Comparison of ENCODE assay signal across 19 cellular contexts in the genomic region with DNA sequence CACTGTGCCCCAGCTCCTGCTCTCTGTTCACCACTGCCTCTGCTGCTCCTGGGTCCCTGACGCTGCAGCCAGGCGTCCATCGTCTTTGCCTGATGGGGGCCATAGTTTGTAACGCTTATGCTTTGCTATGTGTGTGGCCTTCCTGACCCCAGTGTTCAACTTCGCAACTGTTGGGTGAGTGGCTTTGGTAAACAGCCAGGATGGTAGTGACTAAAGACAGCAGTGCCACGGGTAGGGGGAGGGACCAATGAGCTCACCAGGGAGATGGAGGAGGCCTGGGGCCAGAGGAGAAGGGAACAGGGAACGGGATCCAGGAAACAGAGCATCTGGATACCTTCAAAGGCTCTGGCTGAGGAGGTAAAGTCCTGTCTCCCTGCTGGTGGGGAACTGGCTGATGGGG.
"Had no signal": no experiment of that assay in that cellular context is flagged by ENCODE, and none has a peak within 500 bp of the region (broad histone marks: within the 10 kb centered on the region; RNA-seq: fewer than 3 reads in every experiment).

No MANE protein-coding gene starts in this region.

- DNase-seq: activated CD4-positive, alpha-beta memory T cell treated with anti-CD3 and anti-CD28 coated beads for 36 hours; activated CD4-positive, alpha-beta T cell treated with anti-CD3 and anti-CD28 coated beads for 48 hours; activated effector memory CD4-positive, alpha-beta T cell treated with Interleukin-2 at 50 U/mL for 16 hours; activated naive CD4-positive, alpha-beta T cell treated with anti-CD3 and anti-CD28 coated beads, Interleukin-2, amount 10 ng/mL, durations not matched to agents 7 days and 5 days; activated naive CD8-positive, alpha-beta T cell treated with anti-CD3 and anti-CD28 coated beads, Interleukin-2, amount 50 U/mL, for 24 hours; activated T-cell treated with anti-CD3 and anti-CD28 coated beads, Interleukin-2, amount 50 U/mL, for 72 hours; effector CD4-positive, alpha-beta T cell; erythroblast; foreskin keratinocyte; immature natural killer cell; left ventricle myocardium inferior; midbrain; right cardiac atrium; stimulated activated CD4-positive, alpha-beta T cell treated with anti-CD3 and anti-CD28 coated beads, Interleukin-12 subunit alpha, Interleukin-12 subunit beta, amount 100 ng/mL, for 4 hours; stimulated activated naive CD8-positive, alpha-beta T cell treated with anti-CD3 and anti-CD28 coated beads, Interleukin-15, amount 100 ng/mL, for 72 hours; T-helper 17 cell; tibial artery had no signal

- ATAC-seq: activated naive CD8-positive, alpha-beta T cell treated with anti-CD3 and anti-CD28 coated beads, Interleukin-2, amount 50 U/mL, for 24 hours; activated T-cell treated with anti-CD3 and anti-CD28 coated beads, Interleukin-2, amount 50 U/mL, for 72 hours; foreskin keratinocyte; right cardiac atrium; stimulated activated naive CD8-positive, alpha-beta T cell treated with anti-CD3 and anti-CD28 coated beads, Interleukin-15, amount 100 ng/mL, for 72 hours; T-helper 17 cell had no signal

- H3K9me3 ChIP-seq: left ventricle myocardium inferior, tibial artery had no signal

- H2AFZ ChIP-seq: parathyroid adenoma had no signal

- H3K9ac ChIP-seq: parathyroid adenoma had no signal

- H3K27me3 ChIP-seq: cardiac muscle cell, foreskin keratinocyte, tibial artery had no signal

- H3K4me3 ChIP-seq: cardiac muscle cell, left ventricle myocardium inferior, tibial artery had no signal

- H3K36me3 ChIP-seq: cardiac muscle cell, left ventricle myocardium inferior, tibial artery had no signal

- H3K4me1 ChIP-seq: foreskin keratinocyte, parathyroid adenoma had no signal

- H3K27ac ChIP-seq: cardiac muscle cell, foreskin keratinocyte, left ventricle myocardium inferior, parathyroid adenoma, tibial artery had no signal

- H3K79me2 ChIP-seq: parathyroid adenoma had no signal
